8 cellular contexts compared by ENCODE assay signal in the genomic region with DNA sequence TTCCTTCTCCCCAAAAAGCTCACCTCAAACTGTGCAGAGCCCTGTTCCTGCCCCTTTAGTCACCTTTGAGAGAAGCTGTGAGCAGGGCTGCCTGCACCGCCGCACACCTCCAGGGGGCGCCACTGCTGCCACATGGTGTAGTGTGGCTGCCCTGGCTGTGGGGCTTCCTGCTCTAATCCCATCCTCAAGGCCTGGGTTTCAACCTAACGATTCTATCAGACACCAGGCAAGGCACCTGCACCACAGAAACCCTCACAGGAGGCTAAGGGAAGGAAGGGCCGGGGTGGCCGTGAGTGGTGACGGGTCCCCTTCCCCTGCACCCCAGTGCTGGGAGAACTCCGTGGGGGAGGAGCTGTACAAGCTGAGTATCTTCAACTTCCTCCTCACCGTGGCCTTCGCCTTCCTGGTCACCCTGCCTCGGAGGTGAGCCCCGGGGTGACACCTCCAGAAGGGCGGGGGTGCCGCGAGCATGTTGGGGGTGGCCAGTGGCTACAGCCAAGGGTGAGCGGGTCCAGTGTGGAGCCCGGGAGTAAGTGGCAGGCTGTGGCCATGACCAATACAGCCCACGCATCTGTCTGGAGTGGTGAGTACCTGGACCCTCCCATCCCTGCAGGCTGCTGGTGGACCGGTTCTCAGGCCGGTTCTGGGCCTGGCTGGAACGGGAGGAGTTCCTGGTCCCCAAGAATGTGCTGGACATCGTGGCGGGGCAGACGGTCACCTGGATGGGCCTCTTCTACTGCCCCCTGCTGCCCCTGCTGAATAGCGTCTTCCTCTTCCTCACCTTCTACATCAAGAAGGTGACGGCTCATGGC. TPM values are rescaled to one million over a fixed set of nuclear protein-coding genes. Genes with fewer than 3 reads are reported as not detected.
A peak's percentile ranks its signal among the peaks of the same experiment; 100 is the strongest.
DNase-seq lines count a peak whose midpoint lies in the region; ATAC-seq and TF ChIP-seq lines count a peak whose summit lies in the region.

No MANE protein-coding gene starts in this region.

- no peak for TF ChIP-seq POLR2A in breast epithelium (IDR thresholded peaks at IDR 0.05)

- H3K27me3 Mint-ChIP-seq in MCF 10A (ENCODE audit: insufficient read depth, unreplicated experiment) (peaks cover 13% of the 10 kb centered on the region), type B pancreatic cell (peaks cover 7% of the 10 kb centered on the region)

- H3K27me3 ChIP-seq in breast epithelium, result no peaks in the 10 kb centered on the region
- H3K27me3 ChIP-seq in fibroblast of lung (ENCODE audit: control insufficient read depth, insufficient read depth, low read length), result no peaks in the 10 kb centered on the region

- H3K4me3 ChIP-seq in breast epithelium, result no peak overlapping the region
- no peak overlapping the region for H3K4me3 ChIP-seq in fibroblast of lung (replicated peaks in 1 of 4; ENCODE audit: control extremely low read depth in 1 of 4, insufficient read depth in 1 of 4, low read depth in 3 of 4, low read length in 4 of 4)

- H3K27ac ChIP-seq in breast epithelium (no peak overlapping the region), fibroblast of lung (ENCODE audit: insufficient read depth, low read length) (no peak overlapping the region)

- CTCF ChIA-PET in MCF 10A (lab: Yijun Ruan, JAX), result interaction anchor here (0.6 kb wide), 2 partner anchors 49 to 236 kb away, joined by 3 to 4 read pairs; partner anchors contain the start of gene TK1

- no peak for ATAC-seq in GM21526 (IDR thresholded peaks at IDR 0.05; ENCODE audit: low FRiP score, unreplicated experiment)

- H3K27ac Mint-ChIP-seq in MCF 10A (ENCODE audit: low read depth, unreplicated experiment) (no peak overlapping the region), type B pancreatic cell (no peak overlapping the region)

- H3K4me1 ChIP-seq in breast epithelium, result peaks cover 4 to 11% of the 10 kb centered on the region in 2 donors
- H3K4me1 ChIP-seq in fibroblast of lung (ENCODE audit: control insufficient read depth, extremely low read depth, insufficient read depth, low read length), result peaks cover 5% of the 10 kb centered on the region

- no peaks in the 10 kb centered on the region for H3K79me2 ChIP-seq in fibroblast of lung (ENCODE audit: control insufficient read depth, insufficient read depth, low read length)

- no peak overlapping the region for H3K9ac ChIP-seq in fibroblast of lung (ENCODE audit: insufficient read depth, low read length)

- intact Hi-C loops in MCF 10A (cut with micrococcal nuclease), result no loop called here
- intact Hi-C loops in breast epithelium (cut with DNase I; ENCODE audit: low total_unique reads), result no loop called here

- no TSS peak for BruUV-seq in MCF 10A (replicated peaks; lab: Mats Ljungman, UMichigan)

- H3K36me3 Mint-ChIP-seq in MCF 10A (ENCODE audit: insufficient read depth, unreplicated experiment), result no peaks in the 10 kb centered on the region
- no peaks in the 10 kb centered on the region for H3K36me3 Mint-ChIP-seq in type B pancreatic cell

- H3K4me2 ChIP-seq in fibroblast of lung (ENCODE audit: extremely low read depth, insufficient read depth, low read length), result no peak overlapping the region

- no peaks in the 10 kb centered on the region for H3K9me3 Mint-ChIP-seq in MCF 10A (ENCODE audit: unreplicated experiment)
- no peaks in the 10 kb centered on the region for H3K9me3 Mint-ChIP-seq in type B pancreatic cell

- H2AFZ ChIP-seq in fibroblast of lung (ENCODE audit: low read length), result no peak overlapping the region

- peak; percentile 58 for TF ChIP-seq CTCF in MCF 10A (IDR thresholded peaks at IDR 0.05; ENCODE audit: unreplicated experiment)
- TF ChIP-seq CTCF in breast epithelium (IDR thresholded peaks at IDR 0.05), result no peak
- peak; percentile 22 to 40 for TF ChIP-seq CTCF in fibroblast of lung (conservative IDR thresholded peaks at IDR 0.05 in 1 of 2, IDR thresholded peaks at IDR 0.05 in 1 of 2; ENCODE audit: low read depth in 1 of 2, low read length in 2 of 2)
- TF ChIP-seq CTCF in type B pancreatic cell (conservative IDR thresholded peaks at IDR 0.05), result peak; percentile 66

- H3K4me1 Mint-ChIP-seq in MCF 10A (ENCODE audit: insufficient read depth, unreplicated experiment) (peaks cover 6% of the 10 kb centered on the region), type B pancreatic cell (ENCODE audit: unreplicated experiment) (peaks cover 10% of the 10 kb centered on the region)

- H4K20me1 ChIP-seq in fibroblast of lung (ENCODE audit: control insufficient read depth, extremely low read depth, insufficient read depth, low read length), result no peaks in the 10 kb centered on the region

- H3K9me3 ChIP-seq in breast epithelium (no peaks in the 10 kb centered on the region), fibroblast of lung (ENCODE audit: control insufficient read depth, insufficient read depth, low read depth, low read length) (no peaks in the 10 kb centered on the region)

- no peaks in the 10 kb centered on the region for H3K36me3 ChIP-seq in breast epithelium
- H3K36me3 ChIP-seq in fibroblast of lung (ENCODE audit: control insufficient read depth, insufficient read depth, low read length), result no peaks in the 10 kb centered on the region

- DNase-seq in MCF 10A (ENCODE audit: unreplicated experiment) (no peak), breast epithelium (ENCODE audit: low spot score in 2 of 2) (no peak), UCSD-AML1 (lab: John Stamatoyannopoulos, UW; ENCODE audit: unreplicated experiment) (peak; percentile 65), fibroblast of lung (ENCODE audit: low read depth in 2 of 2) (no peak), type B pancreatic cell (ENCODE audit: extremely low spot score, unreplicated experiment) (no peak), SHP77 (lab: John Stamatoyannopoulos, UW) (no peak), T1000 (lab: John Stamatoyannopoulos, UW) (no peak)

- POLR2A ChIA-PET in MCF 10A (lab: Yijun Ruan, JAX), result no interaction called here

- no peak overlapping the region for H3K4me3 Mint-ChIP-seq in MCF 10A (ENCODE audit: unreplicated experiment)
- H3K4me3 Mint-ChIP-seq in type B pancreatic cell, result no peak overlapping the region

RNA-seq across cellular contexts. Expression of gene TMC8, which starts 7.0 kb away (rescaled TPM):
- total RNA-seq in MCF 10A (2022) (not detected in 2 replicates), breast epithelium (1 to 10 TPM; 4.2 to 9.9 (median 8.8) TPM), fibroblast of lung (not detected in 2 replicates), type B pancreatic cell (ENCODE audit: low replicate concordance) (0.85 and 0.90 TPM in 2 replicates)
- 0.02 TPM in 1 of 2 replicates, not detected in the other for polyA plus RNA-seq in fibroblast of lung
- polyA plus RNA-seq in fibroblast of lung (2012), result not detected in 2 replicates
- not detected in 2 replicates for polyA minus RNA-seq in fibroblast of lung (ENCODE audit: low replicate concordance)

RNA-seq across cellular contexts. Expression of gene C17orf99, which starts 8.6 kb away (rescaled TPM):
- total RNA-seq in MCF 10A (2022) (not detected in 2 replicates), breast epithelium (not detected), fibroblast of lung (not detected in 2 replicates), type B pancreatic cell (ENCODE audit: low replicate concordance) (not detected in 2 replicates)
- polyA plus RNA-seq in fibroblast of lung, result not detected in 2 replicates
- polyA plus RNA-seq in fibroblast of lung (2012), result not detected in 2 replicates
- polyA minus RNA-seq in fibroblast of lung (ENCODE audit: low replicate concordance), result not detected in 2 replicates

RNA-seq across cellular contexts. Expression of gene TMC6, which starts 9.0 kb away (rescaled TPM):
- total RNA-seq in MCF 10A (2022), result 3.1 and 7.3 TPM in 2 replicates
- 10 to 100 TPM; 18.6 to 45.9 (median 28.4) TPM for total RNA-seq in breast epithelium
- 0.17 and 0.26 TPM in 2 replicates for total RNA-seq in fibroblast of lung
- polyA plus RNA-seq in fibroblast of lung, result 1.3 TPM in 1 of 2 replicates, not detected in the other
- 2.7 TPM in 1 of 2 replicates, not detected in the other for polyA plus RNA-seq in fibroblast of lung (2012)
- polyA minus RNA-seq in fibroblast of lung (ENCODE audit: low replicate concordance), result 2.1 TPM in 1 of 2 replicates, not detected in the other
- 94.4 and 122 TPM in 2 replicates for total RNA-seq in type B pancreatic cell (ENCODE audit: low replicate concordance)

RNA-seq across cellular contexts. Expression of gene SYNGR2, which starts 30.8 kb away (rescaled TPM):
- total RNA-seq in MCF 10A (2022) (52.2 and 54.2 TPM in 2 replicates), breast epithelium (10 to 100 TPM; 37.8 to 69.5 (median 64.2) TPM), fibroblast of lung (9.5 and 15.5 TPM in 2 replicates), type B pancreatic cell (ENCODE audit: low replicate concordance) (64.1 and 179 TPM in 2 replicates)
- 23.8 and 25.0 TPM in 2 replicates for polyA plus RNA-seq in fibroblast of lung
- polyA plus RNA-seq in fibroblast of lung (2012), result 25.2 and 27.5 TPM in 2 replicates
- 57.1 and 67.4 TPM in 2 replicates for polyA minus RNA-seq in fibroblast of lung (ENCODE audit: low replicate concordance)

RNA-seq across cellular contexts. Expression of gene TK1, which starts 49.3 kb away (rescaled TPM):
- total RNA-seq in MCF 10A (2022) (8.5 and 21.4 TPM in 2 replicates), breast epithelium (1 to 10 TPM; 2.6 to 5.6 (median 3.7) TPM), fibroblast of lung (7.7 and 69.2 TPM in 2 replicates), type B pancreatic cell (ENCODE audit: low replicate concordance) (34.4 and 41.2 TPM in 2 replicates)
- polyA plus RNA-seq in fibroblast of lung, result 40.6 and 138 TPM in 2 replicates
- 52.7 and 151 TPM in 2 replicates for polyA plus RNA-seq in fibroblast of lung (2012)
- polyA minus RNA-seq in fibroblast of lung (ENCODE audit: low replicate concordance), result 125 and 169 TPM in 2 replicates

Comparison
In these comparisons a context has a peak if more than half of its experiments do, and no peak if none do; other contexts are left out.
1. CTCF ChIP-seq: peak in MCF 10A (single experiment), fibroblast of lung (2 of 2) and type B pancreatic cell (single experiment); none in breast epithelium (0 of 3).